10 cellular contexts compared by ENCODE assay signal in genomic region chr1:53198241-53198651, GRCh38. TPM values are rescaled to one million over a fixed set of nuclear protein-coding genes. Genes with fewer than 3 reads are reported as not detected.
DNase-seq lines count a peak whose midpoint lies in the region; ATAC-seq and TF ChIP-seq lines count a peak whose summit lies in the region.
"Had no signal": no experiment of that assay in that cellular context is flagged by ENCODE, and none has a peak within 500 bp of the region (broad histone marks: within the 10 kb centered on the region; RNA-seq: fewer than 3 reads in every experiment).

No MANE protein-coding gene starts in this region.

- CTCF ChIA-PET in CD4-positive, alpha-beta memory T cell (lab: Charles Lee; ENCODE audit: partially characterized antibody): no interaction called here
- CTCF ChIA-PET in Panc1 (lab: Charles Lee): no interaction called here

- H3K4me1 ChIP-seq in CD4-positive, alpha-beta memory T cell (ENCODE audit: insufficient read depth, low read length): peaks cover 26% of the 10 kb centered on the region
- peaks cover 15% of the 10 kb centered on the region for H3K4me1 ChIP-seq in Panc1 (ENCODE audit: control insufficient read depth, insufficient read depth, low read length)
- H3K4me1 ChIP-seq in esophagus squamous epithelium: peaks cover 23 to 68% (median 26%) of the 10 kb centered on the region in 3 donors
- H3K4me1 ChIP-seq in neutrophil (ENCODE audit: control insufficient read depth in 1 of 2, insufficient read depth in 1 of 2, low read depth in 1 of 2, low read length in 1 of 2): peaks cover 21% of the 10 kb centered on the region in 2 experiments

- WGBS in esophagus squamous epithelium, 2 donors: 16 to 22% methylated on average over 4 of the region's 4 CpGs

- H3K9me3 ChIP-seq in CD4-positive, alpha-beta memory T cell (ENCODE audit: control insufficient read depth in 1 of 2, low read length in 2 of 2): no peaks in the 10 kb centered on the region
- no peaks in the 10 kb centered on the region for H3K9me3 ChIP-seq in Panc1 (ENCODE audit: control insufficient read depth, insufficient read depth, low read depth, low read length)
- no peaks in the 10 kb centered on the region for H3K9me3 ChIP-seq in esophagus squamous epithelium
- H3K9me3 ChIP-seq in neutrophil: no peaks in the 10 kb centered on the region

- no peaks in the 10 kb centered on the region for H3K27me3 Mint-ChIP-seq in CD4-positive, alpha-beta memory T cell

- peak overlapping the region; percentile 92 to 98 (median 96) for H3K4me3 Mint-ChIP-seq in CD4-positive, alpha-beta memory T cell

- peak overlapping the region; percentile 91 for H3K27ac ChIP-seq in CD4-positive, alpha-beta memory T cell (ENCODE audit: low read depth, low read length)
- peak overlapping the region; percentile 97 for H3K27ac ChIP-seq in Panc1 (ENCODE audit: low read length)
- H3K27ac ChIP-seq in esophagus squamous epithelium: peak overlapping the region; percentile 88 to 99 (median 97)
- H3K27ac ChIP-seq in neutrophil: peak overlapping the region; percentile 97

- BruUV-seq in Panc1 (replicated peaks; lab: Mats Ljungman, UMichigan): no TSS peak

- H3K36me3 Mint-ChIP-seq in CD4-positive, alpha-beta memory T cell: peaks cover 29 to 41% of the 10 kb centered on the region in 2 donors

- H3K4me1 Mint-ChIP-seq in CD4-positive, alpha-beta memory T cell: peaks cover 15 to 40% (median 31%) of the 10 kb centered on the region in 4 donors

- ATAC-seq in Panc1 (no peak), HG03571 (IDR thresholded peaks at IDR 0.05; ENCODE audit: unreplicated experiment) (no peak)

- no peaks in the 10 kb centered on the region for H3K27me3 ChIP-seq in CD4-positive, alpha-beta memory T cell (ENCODE audit: insufficient read depth, low read length)
- no peaks in the 10 kb centered on the region for H3K27me3 ChIP-seq in Panc1 (ENCODE audit: control insufficient read depth, insufficient read depth, low read length)
- H3K27me3 ChIP-seq in esophagus squamous epithelium: no peaks in the 10 kb centered on the region
- H3K27me3 ChIP-seq in neutrophil: no peaks in the 10 kb centered on the region

- POLR2A ChIA-PET in CD4-positive, alpha-beta memory T cell (lab: Charles Lee; ENCODE audit: partially characterized antibody): interaction anchor here (1.6 to 4.7 kb wide), 2 partner anchors 22 to 215 kb away, joined by 7 to 46 read pairs; partner anchors contain the start of gene CZIB
- POLR2A ChIA-PET in Panc1 (lab: Charles Lee): interaction anchor here (0.6 kb wide), 1 partner anchor 235 kb away, joined by 3 read pairs; no protein-coding TSS in a partner anchor

- H3K27ac Mint-ChIP-seq in CD4-positive, alpha-beta memory T cell: peak overlapping the region; percentile 93 to 100 (median 99)

- TF ChIP-seq POLR2A in esophagus squamous epithelium (IDR thresholded peaks at IDR 0.05): peak in 1 of 4 donors; percentile 36

- intact Hi-C loops in CD4-positive, alpha-beta memory T cell (cut with micrococcal nuclease): no loop called here
- intact Hi-C loops in Panc1 (cut with micrococcal nuclease; ENCODE audit: unreplicated experiment) (no loop called here), esophagus squamous epithelium (cut with DNase I) (no loop called here)

- H3K9me3 Mint-ChIP-seq in CD4-positive, alpha-beta memory T cell: peaks cover 0 to 6% (median 0%) of the 10 kb centered on the region in 8 donors

- H3K4me3 ChIP-seq in CD4-positive, alpha-beta memory T cell (ENCODE audit: low read length in 2 of 2): no peak overlapping the region
- H3K4me3 ChIP-seq in Panc1 (ENCODE audit: low read depth in 2 of 2, low read length in 2 of 2): no peak overlapping the region
- H3K4me3 ChIP-seq in esophagus squamous epithelium: peak overlapping the region in 3 of 4 donors; percentile 68 to 95 (median 76)
- H3K4me3 ChIP-seq in neutrophil (ENCODE audit: low read depth in 1 of 2, low read length in 1 of 2): no peak overlapping the region

- in situ Hi-C loops in Panc1 (cut with HindIII; ENCODE audit: low pct_unique_long_range_greater_than_20kb, low sequenced_read_pairs): no loop called here

- no peak for DNase-seq in CD4-positive, alpha-beta memory T cell
- DNase-seq in Panc1 (ENCODE audit: low read depth, low spot score) (no peak), esophagus squamous epithelium (lab: John Stamatoyannopoulos, UW) (no peak), Ammon's horn (ENCODE audit: low spot score) (no peak), NCI-H146 treated with DMSO at 0.1 percent for 48 hours (lab: John Stamatoyannopoulos, UW; ENCODE audit: unreplicated experiment) (no peak), HCEC 1CT (no peak)
- DNase-seq: activated CD4-positive, alpha-beta T cell treated with anti-CD3 and anti-CD28 coated beads, Interleukin-2, amount 50 U/mL, for 1 hour; islet precursor cell had no signal

- TF ChIP-seq CTCF in Panc1 (IDR thresholded peaks at IDR 0.05): no peak
- TF ChIP-seq CTCF in esophagus squamous epithelium (IDR thresholded peaks at IDR 0.05): no peak
- TF ChIP-seq CTCF in neutrophil (IDR thresholded peaks at IDR 0.05): no peak

- H3K36me3 ChIP-seq in CD4-positive, alpha-beta memory T cell (ENCODE audit: insufficient read depth, low read length): peaks cover 10% of the 10 kb centered on the region
- H3K36me3 ChIP-seq in Panc1 (ENCODE audit: control insufficient read depth, insufficient read depth, low read length) (peaks cover 7% of the 10 kb centered on the region), esophagus squamous epithelium (peaks cover 0 to 29% (median 9%) of the 10 kb centered on the region in 3 donors), neutrophil (peaks cover 28% of the 10 kb centered on the region)

RNA-seq across cellular contexts. Expression of gene CPT2, which starts 1.6 kb away (rescaled TPM):
- 10 to 100 TPM; 17.8 to 18.9 TPM for total RNA-seq in CD4-positive, alpha-beta memory T cell
- polyA plus RNA-seq in CD4-positive, alpha-beta memory T cell: 10 to 100 TPM; 15.8 to 20.0 TPM
- total RNA-seq in Panc1 (2021; ENCODE audit: unreplicated experiment) (18.9 TPM), esophagus squamous epithelium (10 to 100 TPM; 20.0 to 37.3 (median 27.1) TPM)
- polyA plus RNA-seq in Panc1 (2012; ENCODE audit: insufficient read length): 18.8 TPM

RNA-seq across cellular contexts. Expression of gene CZIB, which starts 22.2 kb away (rescaled TPM):
- total RNA-seq in CD4-positive, alpha-beta memory T cell: 10 to 100 TPM; 82.4 to 82.5 TPM
- polyA plus RNA-seq in CD4-positive, alpha-beta memory T cell: 100 to 1,000 TPM in 1 of 2 donors, 10 to 100 TPM in 1; 62.0 to 101 TPM
- total RNA-seq in Panc1 (2021; ENCODE audit: unreplicated experiment) (57.2 TPM), esophagus squamous epithelium (10 to 100 TPM; 18.7 to 42.9 (median 26.0) TPM)
- 53.2 TPM for polyA plus RNA-seq in Panc1 (2012; ENCODE audit: insufficient read length)

RNA-seq across cellular contexts. Expression of gene MAGOH, which starts 40.1 kb away (rescaled TPM):
- 10 to 100 TPM; 46.7 to 49.9 TPM for total RNA-seq in CD4-positive, alpha-beta memory T cell
- 100 to 1,000 TPM in 1 of 2 donors, 10 to 100 TPM in 1; 70.3 to 104 TPM for polyA plus RNA-seq in CD4-positive, alpha-beta memory T cell
- total RNA-seq in Panc1 (2021; ENCODE audit: unreplicated experiment) (63.8 TPM), esophagus squamous epithelium (10 to 100 TPM; 27.6 to 52.7 (median 41.8) TPM)
- polyA plus RNA-seq in Panc1 (2012; ENCODE audit: insufficient read length): 66.0 TPM

RNA-seq across cellular contexts. Expression of gene SLC1A7, which starts 55.8 kb away (rescaled TPM):
- total RNA-seq in CD4-positive, alpha-beta memory T cell: not detected
- polyA plus RNA-seq in CD4-positive, alpha-beta memory T cell: not detected
- total RNA-seq in Panc1 (2021; ENCODE audit: unreplicated experiment) (0.31 TPM), esophagus squamous epithelium (under 1 TPM in 1 of 4 donors, not detected in 3; 0.57 TPM)
- 0.67 TPM for polyA plus RNA-seq in Panc1 (2012; ENCODE audit: insufficient read length)

Comparison
In these comparisons a context has a peak if more than half of its experiments do, and no peak if none do; other contexts are left out.
1. H3K4me3 ChIP-seq: peak in esophagus squamous epithelium (3 of 4); none in CD4-positive, alpha-beta memory T cell (0 of 2), Panc1 (0 of 2) and neutrophil (0 of 2).
2. Peak in every context shown above with its lines, with median percentiles within 50 percentile points of each other: H3K27ac ChIP-seq.